15 cellular contexts compared by ENCODE assay signal in the genomic region with DNA sequence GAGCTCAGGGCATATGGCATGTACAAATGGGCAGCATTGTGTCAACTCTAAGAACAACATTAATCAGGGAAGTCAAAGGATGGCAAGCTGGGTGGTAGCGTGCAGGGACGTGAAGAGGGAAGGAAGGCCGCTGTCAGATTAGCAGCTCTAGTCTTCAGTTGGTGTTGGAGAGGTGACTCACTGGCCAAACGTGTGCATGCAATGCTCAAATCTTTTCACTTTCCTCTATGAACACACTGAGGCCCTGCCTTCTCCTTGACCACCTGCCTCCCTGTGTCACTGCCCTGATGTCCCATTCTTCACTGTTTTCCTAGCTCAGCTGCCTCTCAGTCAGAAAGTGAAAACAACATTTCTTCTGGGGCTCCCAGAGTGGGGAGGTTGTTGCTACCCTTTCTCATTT. TPM values are rescaled to one million over a fixed set of nuclear protein-coding genes. Genes with fewer than 3 reads are reported as not detected.
A peak's percentile ranks its signal among the peaks of the same experiment; 100 is the strongest.
DNase-seq lines count a peak whose midpoint lies in the region; ATAC-seq and TF ChIP-seq lines count a peak whose summit lies in the region.
"Had no signal": no experiment of that assay in that cellular context is flagged by ENCODE, and none has a peak within 500 bp of the region (broad histone marks: within the 10 kb centered on the region; RNA-seq: fewer than 3 reads in every experiment).

No MANE protein-coding gene starts in this region.

- peak overlapping the region in 3 of 4 donors; percentile 32 to 63 (median 40) for H3K27ac ChIP-seq in upper lobe of left lung
- H3K27ac ChIP-seq: esophagus muscularis mucosa had no signal

- TF ChIP-seq POLR2A in upper lobe of left lung (IDR thresholded peaks at IDR 0.05): no peak

- H3K9me3 ChIP-seq in T-helper 17 cell (ENCODE audit: control insufficient read depth, low read length, poor library complexity, severe bottlenecking) (peaks cover 2% of the 10 kb centered on the region), upper lobe of left lung (no peaks in the 10 kb centered on the region)

- no peak for TF ChIP-seq EP300 in upper lobe of left lung (IDR thresholded peaks at IDR 0.05)

- peak overlapping the region; percentile 51 for H3K27ac Mint-ChIP-seq in T-helper 17 cell
- H3K27ac Mint-ChIP-seq: T-helper 1 cell treated with Interleukin-12 subunit alpha and Interleukin-12 subunit beta and Interleukin-4 antibody, amounts not matched to agents 30 μg/mL and 1 μg/mL, for 36 hours had no signal

- H3K4me3 Mint-ChIP-seq in T-helper 17 cell: no peak overlapping the region
- H3K4me3 Mint-ChIP-seq: T-helper 1 cell treated with Interleukin-12 subunit alpha and Interleukin-12 subunit beta and Interleukin-4 antibody, amounts not matched to agents 30 μg/mL and 1 μg/mL, for 36 hours had no signal

- H3K27me3 Mint-ChIP-seq in T-helper 17 cell: peaks cover 24% of the 10 kb centered on the region

- DNase-seq in T-helper 17 cell (no peak), kidney epithelial cell (ENCODE audit: low read depth) (peak; percentile 64), upper lobe of left lung (peak in 1 of 2 donors; percentile 52), NCI-H1048 (lab: John Stamatoyannopoulos, UW) (no peak), mucosa of gallbladder (ENCODE audit: low spot score) (no peak), hippocampal formation (lab: John Stamatoyannopoulos, UW) (no peak)
- DNase-seq: amygdala, HCEC 1CT, NCI-H1092, NCI-H526 had no signal

- peaks cover 11% of the 10 kb centered on the region for H3K4me1 Mint-ChIP-seq in T-helper 17 cell

- no peaks in the 10 kb centered on the region for H3K36me3 Mint-ChIP-seq in T-helper 17 cell (ENCODE audit: low read depth)

- H3K27me3 ChIP-seq in kidney epithelial cell (ENCODE audit: control insufficient read depth, insufficient read depth, low read length): no peaks in the 10 kb centered on the region
- H3K27me3 ChIP-seq in upper lobe of left lung: no peaks in the 10 kb centered on the region

- WGBS in upper lobe of left lung, 2 donors: 28 to 47% methylated on average over 4 of the region's 4 CpGs

- peaks cover 0 to 36% (median 13%) of the 10 kb centered on the region in 4 donors for H3K4me1 ChIP-seq in upper lobe of left lung
- H3K4me1 ChIP-seq: esophagus muscularis mucosa had no signal

- H3K4me3 ChIP-seq in kidney epithelial cell (ENCODE audit: low read depth, low read length) (no peak overlapping the region), upper lobe of left lung (no peak overlapping the region)
- H3K4me3 ChIP-seq: esophagus muscularis mucosa had no signal

- H3K36me3 ChIP-seq in kidney epithelial cell (ENCODE audit: control insufficient read depth, insufficient read depth, low read length) (no peaks in the 10 kb centered on the region), upper lobe of left lung (no peaks in the 10 kb centered on the region)
- H3K36me3 ChIP-seq: esophagus muscularis mucosa had no signal

- no peak for TF ChIP-seq CTCF in kidney epithelial cell (IDR thresholded peaks at IDR 0.05; ENCODE audit: insufficient read depth, low read length, poor library complexity, severe bottlenecking)
- no peak for TF ChIP-seq CTCF in upper lobe of left lung (IDR thresholded peaks at IDR 0.05)

- peak; percentile 37 for ATAC-seq in HG03354 (IDR thresholded peaks at IDR 0.05; ENCODE audit: poor library complexity, severe bottlenecking, unreplicated experiment)
- ATAC-seq in T-helper 17 cell: no peak
- ATAC-seq in upper lobe of left lung (ENCODE audit: low FRiP score in 2 of 2): peak; percentile 27 to 38
- no peak for ATAC-seq in HG02798 (IDR thresholded peaks at IDR 0.05; ENCODE audit: poor library complexity, unreplicated experiment)

RNA-seq across cellular contexts. Expression of a gene that starts 5.9 kb away (rescaled TPM):
- not detected for total RNA-seq in T-helper 17 cell
- total RNA-seq in kidney epithelial cell: not detected in 2 replicates
- 1,000 to 10,000 TPM in 1 of 6 donors, 100 to 1,000 TPM in 5; 396 to 1,034 (median 618) TPM for total RNA-seq in upper lobe of left lung
- total RNA-seq in mucosa of gallbladder: 2,875 TPM

RNA-seq across cellular contexts. Expression of a gene that starts 18.1 kb away (rescaled TPM):
- total RNA-seq in T-helper 17 cell (not detected), kidney epithelial cell (not detected in 2 replicates), upper lobe of left lung (1 to 10 TPM in 1 of 6 donors, not detected in 5; 7.3 TPM), mucosa of gallbladder (0.46 TPM)
- total RNA-seq: esophagus muscularis mucosa, urinary bladder had no signal

RNA-seq across cellular contexts. Expression of a gene that starts 30.4 kb away (rescaled TPM):
- total RNA-seq in T-helper 17 cell (100 to 1,000 TPM; 206 to 249 TPM), kidney epithelial cell (0.71 TPM in 1 of 2 replicates, not detected in the other), upper lobe of left lung (10 to 100 TPM in 1 of 6 donors, 1 to 10 TPM in 5; 4.3 to 13.6 (median 7.2) TPM), mucosa of gallbladder (8.0 TPM)

RNA-seq across cellular contexts. Expression of a gene that starts 54.9 kb away (rescaled TPM):
- total RNA-seq in T-helper 17 cell (not detected), kidney epithelial cell (0.38 and 0.82 TPM in 2 replicates), upper lobe of left lung (under 1 TPM in 1 of 6 donors, not detected in 5; 0.24 TPM), mucosa of gallbladder (not detected)
- total RNA-seq: urinary bladder had no signal

Comparison
In these comparisons a context has a peak if more than half of its experiments do, and no peak if none do; other contexts are left out.
1. ATAC-seq: peak in HG03354 (single experiment) and upper lobe of left lung (2 of 2); none in T-helper 17 cell (single experiment) and HG02798 (single experiment).
2. RNA of a gene that starts 5.9 kb away (total RNA-seq): 2,875 TPM in mucosa of gallbladder (single experiment) and 396 to 1,034 TPM in upper lobe of left lung; not detected in T-helper 17 cell and not detected in kidney epithelial cell; every median in the first group is over 100 times any median in the second.
3. RNA of a gene that starts 30.4 kb away (total RNA-seq): 206 to 249 TPM in T-helper 17 cell; 4.3 to 13.6 TPM in upper lobe of left lung, 8.0 TPM in mucosa of gallbladder (single experiment) and 0.71 TPM in kidney epithelial cell; every median in the first group is over 10 times any median in the second.